8 cellular contexts compared by ENCODE assay signal in the genomic region with DNA sequence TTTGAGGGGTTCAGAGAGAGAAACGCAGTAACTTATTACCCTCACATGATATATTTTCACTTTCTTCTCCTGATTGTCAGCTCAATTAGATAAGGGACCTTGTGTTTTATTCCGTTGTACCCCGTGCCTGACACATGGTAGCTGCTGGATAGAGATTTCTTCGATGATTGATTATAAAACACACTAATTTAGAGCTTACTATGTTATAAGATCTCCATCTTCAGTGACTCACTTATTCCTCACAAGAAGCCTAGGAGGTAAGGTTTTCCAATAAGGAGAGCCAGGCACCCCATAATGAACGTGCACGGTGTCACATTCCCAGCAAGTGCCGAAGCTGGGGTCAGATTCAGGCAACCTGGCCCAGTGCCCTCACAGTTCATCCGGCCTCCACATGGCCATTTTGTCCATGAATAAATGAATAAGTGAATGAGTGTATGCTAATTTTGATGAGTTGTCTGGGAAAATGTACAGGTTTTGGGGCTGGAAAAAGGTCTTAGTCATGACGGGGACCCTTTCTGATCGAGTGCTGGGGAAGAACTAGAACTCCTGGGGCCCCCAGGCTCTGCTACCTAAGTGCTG.
DNase-seq lines count a peak whose midpoint lies in the region; ATAC-seq, FAIRE-seq and TF ChIP-seq lines count a peak whose summit lies in the region.

No MANE protein-coding gene starts in this region.

- H3K36me3 ChIP-seq in GM23248 (ENCODE audit: low read depth) (no peaks in the 10 kb centered on the region), SK-N-SH (replicated peaks in 1 of 2; ENCODE audit: control insufficient read depth in 1 of 2, insufficient read depth in 2 of 2, low read length in 1 of 2) (no peaks in the 10 kb centered on the region), prostate gland (no peaks in the 10 kb centered on the region)

- H2AFZ ChIP-seq in GM23248 (peak overlapping the region; percentile 92), SK-N-SH (ENCODE audit: low read depth) (peak overlapping the region; percentile 98)

- no peak for FAIRE-seq in GM12891 (lab: Jason Lieb, UNC)

- H3F3A ChIP-seq in GM23248 (ENCODE audit: insufficient read depth) (no peaks in the 10 kb centered on the region), SK-N-SH (replicated peaks; ENCODE audit: insufficient read depth) (no peaks in the 10 kb centered on the region)

- WGBS in GM23248 (ENCODE audit: low coverage in 1 of 2, low lambda C conversion rate in 2 of 2, missing lambda C conversion rate in 2 of 2), 2 experiments: 23 to 32% methylated on average over 10 of the region's 10 CpGs
- 24% methylated on average over 10 of the region's 10 CpGs for WGBS in SK-N-SH (ENCODE audit: low lambda C conversion rate)
- WGBS in prostate gland: 31% methylated on average over 10 of the region's 10 CpGs

- DNase-seq in GM23248 (peak; percentile 56), SK-N-SH (no peak), fibroblast of mammary gland (ENCODE audit: low read depth) (peak; percentile 14), prostate gland (ENCODE audit: low spot score) (no peak), GM12891 (ENCODE audit: insufficient read length, low spot score) (no peak), H4 (ENCODE audit: low spot score) (no peak), GDM1 (lab: John Stamatoyannopoulos, UW) (no peak)

- TF ChIP-seq CTCF in SK-N-SH (IDR thresholded peaks at IDR 0.05): no peak
- no peak for TF ChIP-seq CTCF in fibroblast of mammary gland (conservative IDR thresholded peaks at IDR 0.05; ENCODE audit: control insufficient read depth, insufficient read depth, low read depth, low read length)
- TF ChIP-seq CTCF in prostate gland (IDR thresholded peaks at IDR 0.05): no peak

- no peaks in the 10 kb centered on the region for H3K4me1 ChIP-seq in GM23248 (ENCODE audit: insufficient read depth)
- H3K4me1 ChIP-seq in SK-N-SH (ENCODE audit: control insufficient read depth in 1 of 2, insufficient read depth in 2 of 2, low read depth in 1 of 2, low read length in 1 of 2): peaks cover 0 to 12% of the 10 kb centered on the region in 2 experiments; a peak in 2 of 4 replicates
- no peaks in the 10 kb centered on the region for H3K4me1 ChIP-seq in prostate gland (replicated peaks)

- H3K79me2 ChIP-seq in GM23248 (ENCODE audit: insufficient read depth) (no peaks in the 10 kb centered on the region), SK-N-SH (ENCODE audit: insufficient read depth) (no peaks in the 10 kb centered on the region)

- no peak for TF ChIP-seq EP300 in SK-N-SH (IDR thresholded peaks at IDR 0.05; ENCODE audit: borderline replicate concordance in 1 of 2, low read depth in 1 of 2, low read length in 1 of 2)

- POLR2A ChIA-PET in SK-N-SH (lab: Yijun Ruan, JAX): interaction anchor here (0.6 to 1.4 kb wide), 2 partner anchors 11 to 611 kb away, joined by 3 read pairs; no protein-coding TSS in a partner anchor

- no peak for ATAC-seq in HG03432 (IDR thresholded peaks at IDR 0.05; ENCODE audit: unreplicated experiment)

- H3K9me3 ChIP-seq in GM23248 (ENCODE audit: low read depth) (no peaks in the 10 kb centered on the region), SK-N-SH (no peaks in the 10 kb centered on the region; the same call in 1 of the 2 replicates), prostate gland (no peaks in the 10 kb centered on the region)

- peak overlapping the region; percentile 93 for H3K4me2 ChIP-seq in GM23248 (ENCODE audit: unreplicated experiment)
- H3K4me2 ChIP-seq in SK-N-SH: peak overlapping the region; percentile 97

- intact Hi-C loops in prostate gland (cut with DNase I): loop anchor here (5.0 kb wide), 1 partner anchor 1306 kb away; no protein-coding TSS in a partner anchor

- no peaks in the 10 kb centered on the region for H4K20me1 ChIP-seq in GM23248 (ENCODE audit: insufficient read depth)
- H4K20me1 ChIP-seq in SK-N-SH (ENCODE audit: insufficient read depth): no peaks in the 10 kb centered on the region

- CTCF ChIA-PET in SK-N-SH (lab: Yijun Ruan, JAX): interaction anchor here (0.6 to 4.8 kb wide), 43 partner anchors 9 to 1307 kb away, joined by 3 to 104 read pairs (median 5); a partner anchor contains a TSS

- H3K4me3 ChIP-seq in GM23248 (peak overlapping the region; percentile 75), SK-N-SH (ENCODE audit: low read depth in 2 of 2, low read length in 1 of 2) (peak overlapping the region; percentile 60 to 78), fibroblast of mammary gland (ENCODE audit: control insufficient read depth, low read depth, low read length) (peak overlapping the region; percentile 51), prostate gland (peak overlapping the region; percentile 41 to 50)

- TF ChIP-seq POLR2A in prostate gland (IDR thresholded peaks at IDR 0.05) (no peak), GM12891 (IDR thresholded peaks at IDR 0.05; ENCODE audit: low read depth, low read length) (no peak)

- no peaks in the 10 kb centered on the region for H3K27me3 ChIP-seq in GM23248 (replicated peaks; ENCODE audit: insufficient read depth)
- H3K27me3 ChIP-seq in SK-N-SH (ENCODE audit: insufficient read depth): peaks cover 9% of the 10 kb centered on the region; the same call in 1 of the 2 replicates
- no peaks in the 10 kb centered on the region for H3K27me3 ChIP-seq in prostate gland (replicated peaks; ENCODE audit: insufficient read depth)

- H3K9ac ChIP-seq in GM23248: peak overlapping the region; percentile 81
- peak overlapping the region; percentile 61 for H3K9ac ChIP-seq in SK-N-SH

- TF ChIP-seq RAD21 in SK-N-SH (IDR thresholded peaks at IDR 0.05; ENCODE audit: low read length): no peak

- in situ Hi-C loops in GM23248 (cut with MboI): no loop called here

- H3K9me2 ChIP-seq in GM23248 (ENCODE audit: insufficient read depth) (no peaks in the 10 kb centered on the region), SK-N-SH (no peaks in the 10 kb centered on the region)

- H3K27ac ChIP-seq in GM23248: peak overlapping the region; percentile 55
- H3K27ac ChIP-seq in SK-N-SH (ENCODE audit: low read depth in 2 of 2, low read length in 1 of 2): peak overlapping the region; percentile 51 to 56; a peak in 2 of 4 replicates
- H3K27ac ChIP-seq in prostate gland: peak overlapping the region; percentile 88 to 93

TF ChIP-seq in SK-N-SH, 30 proteins besides CTCF, POLR2A, EP300 and RAD21:
- no peak; the same call in 1 of the 2 replicates for TF ChIP-seq MXI1 (IDR thresholded peaks at IDR 0.05; ENCODE audit: low read depth, low read length)
- TF ChIP-seq, protein P1, sequence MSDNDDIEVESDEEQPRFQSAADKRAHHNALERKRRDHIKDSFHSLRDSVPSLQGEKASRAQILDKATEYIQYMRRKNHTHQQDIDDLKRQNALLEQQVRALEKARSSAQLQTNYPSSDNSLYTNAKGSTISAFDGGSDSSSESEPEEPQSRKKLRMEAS (IDR thresholded peaks at IDR 0.05; ENCODE audit: low read depth): peak; percentile 11; the same call in 1 of the 2 replicates
- 0 out of 2 replicates have a peak, but pooled peaks have one; percentile 12 for TF ChIP-seq NRF1 (IDR thresholded peaks at IDR 0.05; ENCODE audit: low read depth, low read length)
- no peak for TF ChIP-seq RCOR1 (IDR thresholded peaks at IDR 0.05; ENCODE audit: low read length)

TF ChIP-seq in GM12891, 5 proteins besides CTCF, POLR2A, EP300 and RAD21:
- TF ChIP-seq TAF1 (IDR thresholded peaks at IDR 0.05; ENCODE audit: low read depth, low read length) (no peak), POLR2AphosphoS5 (IDR thresholded peaks at IDR 0.05; ENCODE audit: low read depth, low read length) (no peak), PAX5 (IDR thresholded peaks at IDR 0.05; ENCODE audit: insufficient read depth, low read length, severe bottlenecking) (no peak), SPI1 (IDR thresholded peaks at IDR 0.05; ENCODE audit: low read depth, low read length) (no peak), POU2F2 (IDR thresholded peaks at IDR 0.05; ENCODE audit: low read depth, low read length) (no peak)

Comparison
In these comparisons a context has a peak if more than half of its experiments do, and no peak if none do; other contexts are left out.
1. DNase-seq: peak in GM23248 (single experiment) and fibroblast of mammary gland (single experiment); none in SK-N-SH (single experiment), prostate gland (single experiment), GM12891 (single experiment), H4 (single experiment) and GDM1 (single experiment).
2. Peak in every context shown above with its lines, with median percentiles within 50 percentile points of each other: H3K27ac ChIP-seq and H3K4me3 ChIP-seq.